Comparison of ENCODE assay signal across 1 cellular context in genomic region chr19:39845172-39845571, GRCh38.
TF ChIP-seq lines count a peak whose summit lies in the region.

No MANE protein-coding gene starts in this region.

TF ChIP-seq in HepG2, 621 proteins besides CTCF, POLR2A, EP300 and RAD21:
- TF ChIP-seq ZMYM3 (CRISPR knock-in tag; IDR thresholded peaks at IDR 0.05) = peak; percentile 30; the same call in 1 of the 2 replicates
- TF ChIP-seq TFAP4 (IDR thresholded peaks at IDR 0.05; ENCODE audit: borderline replicate concordance, low read depth) = no peak
- peak; percentile 41; the same call in 1 of the 2 replicates for TF ChIP-seq ZNF629 (CRISPR knock-in tag; conservative IDR thresholded peaks at IDR 0.05)
- TF ChIP-seq ZNF10 (CRISPR knock-in tag; IDR thresholded peaks at IDR 0.05; ENCODE audit: borderline replicate concordance, low read depth) = no peak
- TF ChIP-seq ZNF768 (CRISPR knock-in tag; IDR thresholded peaks at IDR 0.05) = peak; percentile 89; the same call in 1 of the 2 replicates
- TF ChIP-seq ZFP36 (IDR thresholded peaks at IDR 0.05; ENCODE audit: borderline replicate concordance, low read depth, low read length, partially characterized antibody) = peak; percentile 19
